Comparison of ENCODE assay signal across 10 cellular contexts in genomic region chr4:53507671-53508286, GRCh38.
DNase-seq lines count a peak whose midpoint lies in the region; ATAC-seq and TF ChIP-seq lines count a peak whose summit lies in the region.
"Had no signal": no experiment of that assay in that cellular context is flagged by ENCODE, and none has a peak within 500 bp of the region (broad histone marks: within the 10 kb centered on the region; RNA-seq: fewer than 3 reads in every experiment).

No MANE protein-coding gene starts in this region.

- in situ Hi-C loops in brain microvascular endothelial cell (cut with HindIII; ENCODE audit: low pct_ligation_motif_present, low sequenced_read_pairs) = no loop called here

- DNase-seq in MV-4-11 (lab: John Stamatoyannopoulos, UW) (peak; percentile 27), brain microvascular endothelial cell (peak; percentile 49), thyroid gland (peak; percentile 19 to 31), dedifferentiated amniotic fluid mesenchymal stem cell (ENCODE audit: extremely low spot score) (no peak), NCI-H2196 (lab: John Stamatoyannopoulos, UW; ENCODE audit: unreplicated experiment) (no peak)
- DNase-seq: activated CD4-positive, alpha-beta T cell treated with anti-CD3 and anti-CD28 coated beads, Interleukin-2, amount 10 ng/mL, durations not matched to agents 24 days and 14 days; stimulated activated naive CD4-positive, alpha-beta T cell had no signal

- H3K36me3 ChIP-seq in brain microvascular endothelial cell (replicated peaks) (no peaks in the 10 kb centered on the region), liver (ENCODE audit: control insufficient read depth in 4 of 4, insufficient read depth in 3 of 4, low read depth in 1 of 4, low read length in 3 of 4) (no peaks in the 10 kb centered on the region), thyroid gland (no peaks in the 10 kb centered on the region)

- H3K27me3 ChIP-seq in brain microvascular endothelial cell (replicated peaks) (no peaks in the 10 kb centered on the region), liver (ENCODE audit: control insufficient read depth in 4 of 4, insufficient read depth in 4 of 4, low read length in 3 of 4) (no peaks in the 10 kb centered on the region), thyroid gland (no peaks in the 10 kb centered on the region)

- H3K9me3 ChIP-seq in liver (ENCODE audit: control insufficient read depth in 4 of 4, low read length in 3 of 4) (no peaks in the 10 kb centered on the region), thyroid gland (no peaks in the 10 kb centered on the region)

- TF ChIP-seq CTCF in brain microvascular endothelial cell (IDR thresholded peaks at IDR 0.05; ENCODE audit: low read depth, low read length, missing control alignments) = no peak
- TF ChIP-seq CTCF in liver (IDR thresholded peaks at IDR 0.05; ENCODE audit: low read depth, low read length, missing input control) = no peak
- TF ChIP-seq CTCF in thyroid gland (IDR thresholded peaks at IDR 0.05) = no peak

- TF ChIP-seq POLR2A in thyroid gland (IDR thresholded peaks at IDR 0.05) = no peak

- intact Hi-C loops in thyroid gland (cut with DNase I) = no loop called here

- peak overlapping the region; percentile 51 for H3K27ac ChIP-seq in brain microvascular endothelial cell
- peak overlapping the region; percentile 52 to 70 for H3K27ac ChIP-seq in liver (ENCODE audit: low read depth in 1 of 2, low read length in 2 of 2)
- peak overlapping the region in 1 of 3 donors; percentile 31 for H3K27ac ChIP-seq in thyroid gland

- ATAC-seq in HG03025 (IDR thresholded peaks at IDR 0.05; ENCODE audit: low FRiP score, unreplicated experiment) = no peak
- ATAC-seq: Panc1 had no signal

- peak overlapping the region in 1 of 2 donors; percentile 38 for H3K9ac ChIP-seq in liver (ENCODE audit: low read depth in 1 of 2, low read length in 2 of 2)

- H3K4me3 ChIP-seq in brain microvascular endothelial cell (ENCODE audit: low read depth, low read length) = no peak overlapping the region
- peak overlapping the region in 1 of 3 donors; percentile 11 for H3K4me3 ChIP-seq in liver (ENCODE audit: low read depth in 1 of 3, low read length in 3 of 3)
- H3K4me3 ChIP-seq in thyroid gland (replicated peaks in 1 of 3) = no peak overlapping the region

- 62% methylated on average over 17 of the region's 17 CpGs for WGBS in liver
- WGBS in thyroid gland, 2 donors = 74 to 82% methylated on average over 17 of the region's 17 CpGs

- peak; percentile 42 to 52 for TF ChIP-seq RAD21 in liver (IDR thresholded peaks at IDR 0.05)

- H3K4me1 ChIP-seq in liver (ENCODE audit: control insufficient read depth in 4 of 4, insufficient read depth in 4 of 4, low read length in 3 of 4) = peaks cover 0 to 11% (median under 1%) of the 10 kb centered on the region in 4 donors
- peaks cover 0 to 13% of the 10 kb centered on the region in 2 donors for H3K4me1 ChIP-seq in thyroid gland

TF ChIP-seq in liver, 16 proteins besides CTCF, POLR2A, EP300 and RAD21:
- TF ChIP-seq NR2F2 (IDR thresholded peaks at IDR 0.05) (peak; percentile 10), GABPA (IDR thresholded peaks at IDR 0.05 in 1 of 2, conservative IDR thresholded peaks at IDR 0.05 in 1 of 2) (no peak), TAF1 (conservative IDR thresholded peaks at IDR 0.05) (no peak), EGR1 (IDR thresholded peaks at IDR 0.05; ENCODE audit: low read depth in 2 of 2) (peak in 1 of 2 donors; percentile 42), FOXA1 (IDR thresholded peaks at IDR 0.05) (peak; percentile 19), YY1 (IDR thresholded peaks at IDR 0.05) (peak; percentile 78), HNF4A (conservative IDR thresholded peaks at IDR 0.05) (peak; percentile 86 to 93), HNF4G (IDR thresholded peaks at IDR 0.05) (peak; percentile 68), SP1 (IDR thresholded peaks at IDR 0.05) (peak; percentile 87), MAX (IDR thresholded peaks at IDR 0.05) (peak; percentile 49), RXRA (IDR thresholded peaks at IDR 0.05) (peak; percentile 79 to 90), FOXA2 (IDR thresholded peaks at IDR 0.05) (peak; percentile 25), JUND (IDR thresholded peaks at IDR 0.05) (peak; percentile 59 to 87)
- TF ChIP-seq, protein P1, sequence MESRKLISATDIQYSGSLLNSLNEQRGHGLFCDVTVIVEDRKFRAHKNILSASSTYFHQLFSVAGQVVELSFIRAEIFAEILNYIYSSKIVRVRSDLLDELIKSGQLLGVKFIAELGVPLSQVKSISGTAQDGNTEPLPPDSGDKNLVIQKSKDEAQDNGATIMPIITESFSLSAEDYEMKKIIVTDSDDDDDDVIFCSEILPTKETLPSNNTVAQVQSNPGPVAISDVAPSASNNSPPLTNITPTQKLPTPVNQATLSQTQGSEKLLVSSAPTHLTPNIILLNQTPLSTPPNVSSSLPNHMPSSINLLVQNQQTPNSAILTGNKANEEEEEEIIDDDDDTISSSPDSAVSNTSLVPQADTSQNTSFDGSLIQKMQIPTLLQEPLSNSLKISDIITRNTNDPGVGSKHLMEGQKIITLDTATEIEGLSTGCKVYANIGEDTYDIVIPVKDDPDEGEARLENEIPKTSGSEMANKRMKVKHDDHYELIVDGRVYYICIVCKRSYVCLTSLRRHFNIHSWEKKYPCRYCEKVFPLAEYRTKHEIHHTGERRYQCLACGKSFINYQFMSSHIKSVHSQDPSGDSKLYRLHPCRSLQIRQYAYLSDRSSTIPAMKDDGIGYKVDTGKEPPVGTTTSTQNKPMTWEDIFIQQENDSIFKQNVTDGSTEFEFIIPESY (IDR thresholded peaks at IDR 0.05) = no peak
- TF ChIP-seq, protein P2, sequence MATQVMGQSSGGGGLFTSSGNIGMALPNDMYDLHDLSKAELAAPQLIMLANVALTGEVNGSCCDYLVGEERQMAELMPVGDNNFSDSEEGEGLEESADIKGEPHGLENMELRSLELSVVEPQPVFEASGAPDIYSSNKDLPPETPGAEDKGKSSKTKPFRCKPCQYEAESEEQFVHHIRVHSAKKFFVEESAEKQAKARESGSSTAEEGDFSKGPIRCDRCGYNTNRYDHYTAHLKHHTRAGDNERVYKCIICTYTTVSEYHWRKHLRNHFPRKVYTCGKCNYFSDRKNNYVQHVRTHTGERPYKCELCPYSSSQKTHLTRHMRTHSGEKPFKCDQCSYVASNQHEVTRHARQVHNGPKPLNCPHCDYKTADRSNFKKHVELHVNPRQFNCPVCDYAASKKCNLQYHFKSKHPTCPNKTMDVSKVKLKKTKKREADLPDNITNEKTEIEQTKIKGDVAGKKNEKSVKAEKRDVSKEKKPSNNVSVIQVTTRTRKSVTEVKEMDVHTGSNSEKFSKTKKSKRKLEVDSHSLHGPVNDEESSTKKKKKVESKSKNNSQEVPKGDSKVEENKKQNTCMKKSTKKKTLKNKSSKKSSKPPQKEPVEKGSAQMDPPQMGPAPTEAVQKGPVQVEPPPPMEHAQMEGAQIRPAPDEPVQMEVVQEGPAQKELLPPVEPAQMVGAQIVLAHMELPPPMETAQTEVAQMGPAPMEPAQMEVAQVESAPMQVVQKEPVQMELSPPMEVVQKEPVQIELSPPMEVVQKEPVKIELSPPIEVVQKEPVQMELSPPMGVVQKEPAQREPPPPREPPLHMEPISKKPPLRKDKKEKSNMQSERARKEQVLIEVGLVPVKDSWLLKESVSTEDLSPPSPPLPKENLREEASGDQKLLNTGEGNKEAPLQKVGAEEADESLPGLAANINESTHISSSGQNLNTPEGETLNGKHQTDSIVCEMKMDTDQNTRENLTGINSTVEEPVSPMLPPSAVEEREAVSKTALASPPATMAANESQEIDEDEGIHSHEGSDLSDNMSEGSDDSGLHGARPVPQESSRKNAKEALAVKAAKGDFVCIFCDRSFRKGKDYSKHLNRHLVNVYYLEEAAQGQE (IDR thresholded peaks at IDR 0.05) = no peak
- TF ChIP-seq, protein P3, sequence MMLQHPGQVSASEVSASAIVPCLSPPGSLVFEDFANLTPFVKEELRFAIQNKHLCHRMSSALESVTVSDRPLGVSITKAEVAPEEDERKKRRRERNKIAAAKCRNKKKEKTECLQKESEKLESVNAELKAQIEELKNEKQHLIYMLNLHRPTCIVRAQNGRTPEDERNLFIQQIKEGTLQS (IDR thresholded peaks at IDR 0.05) = no peak

Comparison
In these comparisons a context has a peak if more than half of its experiments do, and no peak if none do; other contexts are left out.
1. DNase-seq: peak in MV-4-11 (single experiment), brain microvascular endothelial cell (single experiment) and thyroid gland (2 of 2); none in dedifferentiated amniotic fluid mesenchymal stem cell (single experiment) and NCI-H2196 (single experiment).